13 cellular contexts compared by ENCODE assay signal in genomic region chr7:12851841-12852240, GRCh38.
DNase-seq lines count a peak whose midpoint lies in the region; ATAC-seq and TF ChIP-seq lines count a peak whose summit lies in the region.
"Had no signal": no experiment of that assay in that cellular context is flagged by ENCODE, and none has a peak within 500 bp of the region (broad histone marks: within the 10 kb centered on the region; RNA-seq: fewer than 3 reads in every experiment).

No MANE protein-coding gene starts in this region.

- in situ Hi-C loops in KBM-7 (cut with MboI; ENCODE audit: low pct_unique_long_range_greater_than_20kb, low sequenced_read_pairs), result no loop called here

- no peaks in the 10 kb centered on the region for H3K4me1 ChIP-seq in tibial artery
- H3K4me1 ChIP-seq: Caco-2 had no signal

- intact Hi-C loops in tibial artery (cut with DNase I; ENCODE audit: low total_unique reads), result no loop called here

- TF ChIP-seq CTCF in choroid plexus epithelial cell (conservative IDR thresholded peaks at IDR 0.05; ENCODE audit: low read depth, low read length) (no peak), fibroblast of pulmonary artery (IDR thresholded peaks at IDR 0.05; ENCODE audit: low read length, missing control alignments) (no peak), tibial artery (IDR thresholded peaks at IDR 0.05) (no peak)

- H3K27me3 ChIP-seq in tibial artery, result no peaks in the 10 kb centered on the region

- no peak for ATAC-seq in GM19328 (IDR thresholded peaks at IDR 0.05; ENCODE audit: unreplicated experiment)
- ATAC-seq: GM12878, HCT116 had no signal

- DNase-seq in amniotic epithelial cell (ENCODE audit: low read depth) (peak; percentile 54), choroid plexus epithelial cell (ENCODE audit: low read depth) (peak; percentile 48), fibroblast of pulmonary artery (ENCODE audit: low read depth) (peak; percentile 22), KBM-7 (no peak), tibial artery (no peak), DMS79 treated with DMSO at 0.1 percent for 48 hours (lab: John Stamatoyannopoulos, UW) (no peak)
- DNase-seq: Caco-2; CD8-positive, alpha-beta memory T cell; DMS 273 treated with DMSO at 0.1 percent for 48 hours; GM23248 had no signal

- H3K27ac ChIP-seq in tibial artery, result no peak overlapping the region
- H3K27ac ChIP-seq: GM23248 had no signal

- no peaks in the 10 kb centered on the region for H3K36me3 ChIP-seq in tibial artery

- H3K4me3 ChIP-seq in choroid plexus epithelial cell (ENCODE audit: low read depth, low read length) (no peak overlapping the region), fibroblast of pulmonary artery (replicated peaks; ENCODE audit: low read depth, low read length) (no peak overlapping the region), tibial artery (no peak overlapping the region)
- H3K4me3 ChIP-seq: GM12878, GM23248 had no signal

- H3K9me3 ChIP-seq in tibial artery, result peaks cover 0 to 6% (median 1%) of the 10 kb centered on the region in 3 donors

Comparison
In these comparisons a context has a peak if more than half of its experiments do, and no peak if none do; other contexts are left out.
1. DNase-seq: peak in amniotic epithelial cell (single experiment), choroid plexus epithelial cell (single experiment) and fibroblast of pulmonary artery (single experiment); none in KBM-7 (single experiment), tibial artery (0 of 2) and DMS79 treated with DMSO at 0.1 percent for 48 hours (single experiment).